ENCODE assay signal across 9 cellular contexts in genomic region chr21:36980280-36981048, GRCh38. TPM values are rescaled to one million over a fixed set of nuclear protein-coding genes. Genes with fewer than 3 reads are reported as not detected.
DNase-seq lines count a peak whose midpoint lies in the region; ATAC-seq and TF ChIP-seq lines count a peak whose summit lies in the region.
"Had no signal": no experiment of that assay in that cellular context is flagged by ENCODE, and none has a peak within 500 bp of the region (broad histone marks: within the 10 kb centered on the region; RNA-seq: fewer than 3 reads in every experiment).

No MANE protein-coding gene starts in this region.

- H3K9me3 Mint-ChIP-seq in CD14-positive monocyte, result peaks cover 0 to 5% (median 1%) of the 10 kb centered on the region in 7 donors
- no peaks in the 10 kb centered on the region for H3K9me3 Mint-ChIP-seq in stimulated activated naive B cell treated with anti-CD40 and anti-IgM and Interleukin-4, amounts not matched to agents 10 μg/mL and 1 μg/mL and 100 μg/mL, for 72 hours

- peaks cover 15% of the 10 kb centered on the region for H3K27me3 ChIP-seq in HUES6 (ENCODE audit: control insufficient read depth, insufficient read depth, low read length)

- H3K9me3 ChIP-seq in HUES6 (ENCODE audit: control insufficient read depth, insufficient read depth, low read depth, low read length), result no peaks in the 10 kb centered on the region

- ATAC-seq in stimulated activated naive B cell treated with anti-CD40 and anti-IgM and Interleukin-4, amounts not matched to agents 10 μg/mL and 1 μg/mL and 100 μg/mL, for 72 hours (replicated peaks), result peak; percentile 54 to 62

- H3K4me3 Mint-ChIP-seq in CD14-positive monocyte, result peak overlapping the region; percentile 20 to 80
- peak overlapping the region; percentile 83 to 89 for H3K4me3 Mint-ChIP-seq in stimulated activated naive B cell treated with anti-CD40 and anti-IgM and Interleukin-4, amounts not matched to agents 10 μg/mL and 1 μg/mL and 100 μg/mL, for 72 hours

- H3K27me3 Mint-ChIP-seq in CD14-positive monocyte (ENCODE audit: low read depth in 3 of 3), result peaks cover 43 to 54% (median 47%) of the 10 kb centered on the region in 3 donors
- H3K27me3 Mint-ChIP-seq in stimulated activated naive B cell treated with anti-CD40 and anti-IgM and Interleukin-4, amounts not matched to agents 10 μg/mL and 1 μg/mL and 100 μg/mL, for 72 hours, result peaks cover 5 to 7% of the 10 kb centered on the region in 2 donors

- H3K4me1 ChIP-seq in HUES6 (ENCODE audit: control insufficient read depth, insufficient read depth, low read length), result peaks cover 14% of the 10 kb centered on the region

- in situ Hi-C loops in astrocyte of the spinal cord (cut with HindIII; ENCODE audit: low sequenced_read_pairs), result no loop called here

- H3K4me1 Mint-ChIP-seq in CD14-positive monocyte, result peaks cover 35% of the 10 kb centered on the region
- peaks cover 18 to 41% of the 10 kb centered on the region in 2 donors for H3K4me1 Mint-ChIP-seq in stimulated activated naive B cell treated with anti-CD40 and anti-IgM and Interleukin-4, amounts not matched to agents 10 μg/mL and 1 μg/mL and 100 μg/mL, for 72 hours

- peak overlapping the region; percentile 55 for H3K9ac ChIP-seq in HUES6 (ENCODE audit: low read length)

- H3K27ac Mint-ChIP-seq in CD14-positive monocyte, result peak overlapping the region in 1 of 7 donors; percentile 5
- H3K27ac Mint-ChIP-seq in stimulated activated naive B cell treated with anti-CD40 and anti-IgM and Interleukin-4, amounts not matched to agents 10 μg/mL and 1 μg/mL and 100 μg/mL, for 72 hours, result peak overlapping the region; percentile 85

- DNase-seq in CD14-positive monocyte (ENCODE audit: low spot score) (no peak), astrocyte of the spinal cord (ENCODE audit: low read depth, low spot score) (peak; percentile 9), iPS-NIHi7 (ENCODE audit: extremely low spot score) (peak; percentile 22), OCI-M1 (lab: John Stamatoyannopoulos, UW) (no peak), NCI-H1694 treated with DMSO at 0.1 percent for 48 hours (lab: John Stamatoyannopoulos, UW) (no peak)
- DNase-seq in stimulated activated naive B cell treated with anti-CD40 and anti-IgM and Interleukin-4, amounts not matched to agents 10 μg/mL and 1 μg/mL and 100 μg/mL, for 72 hours, result no peak
- no peak for DNase-seq in NK-92 treated with Interleukin-12 subunit alpha and Interleukin-12 subunit beta, amount 100 ng/mL, for 24 hours (lab: John Stamatoyannopoulos, UW)

- no peak for TF ChIP-seq CTCF in CD14-positive monocyte (IDR thresholded peaks at IDR 0.05)
- no peak for TF ChIP-seq CTCF in astrocyte of the spinal cord (IDR thresholded peaks at IDR 0.05; ENCODE audit: low read depth, low read length)

- peak overlapping the region; percentile 75 for H3K4me3 ChIP-seq in HUES6 (ENCODE audit: low read depth, low read length)
- H3K4me3 ChIP-seq in astrocyte of the spinal cord (ENCODE audit: low read depth, low read length), result peak overlapping the region; percentile 35

- peaks cover 0 to 1% of the 10 kb centered on the region in 2 donors for H3K36me3 Mint-ChIP-seq in CD14-positive monocyte
- no peaks in the 10 kb centered on the region for H3K36me3 Mint-ChIP-seq in stimulated activated naive B cell treated with anti-CD40 and anti-IgM and Interleukin-4, amounts not matched to agents 10 μg/mL and 1 μg/mL and 100 μg/mL, for 72 hours

- no peak overlapping the region for H3K27ac ChIP-seq in HUES6 (ENCODE audit: low read depth, low read length)
- H3K27ac ChIP-seq: HL-60 had no signal

- intact Hi-C loops in CD14-positive monocyte (cut with micrococcal nuclease), result no loop called here

- H3K36me3 ChIP-seq in HUES6 (ENCODE audit: control insufficient read depth, insufficient read depth, low read length), result no peaks in the 10 kb centered on the region

RNA-seq across cellular contexts. Expression of gene HLCS, which starts 14.0 kb away (rescaled TPM):
- 1 to 10 TPM; 2.2 to 3.1 TPM for polyA plus RNA-seq in CD14-positive monocyte

RNA-seq across cellular contexts. Expression of gene RIPPLY3, which starts 26.0 kb away (rescaled TPM):
- polyA plus RNA-seq in CD14-positive monocyte, result not detected

Comparison
In these comparisons a context has a peak if more than half of its experiments do, and no peak if none do; other contexts are left out.
1. DNase-seq: peak in astrocyte of the spinal cord (single experiment) and iPS-NIHi7 (single experiment); none in CD14-positive monocyte (single experiment), stimulated activated naive B cell treated with anti-CD40 and anti-IgM and Interleukin-4, amounts not matched to agents 10 μg/mL and 1 μg/mL and 100 μg/mL, for 72 hours (single experiment), OCI-M1 (single experiment), NK-92 treated with Interleukin-12 subunit alpha and Interleukin-12 subunit beta, amount 100 ng/mL, for 24 hours (single experiment) and NCI-H1694 treated with DMSO at 0.1 percent for 48 hours (single experiment).